26 cellular contexts compared by ENCODE assay signal in the genomic region with DNA sequence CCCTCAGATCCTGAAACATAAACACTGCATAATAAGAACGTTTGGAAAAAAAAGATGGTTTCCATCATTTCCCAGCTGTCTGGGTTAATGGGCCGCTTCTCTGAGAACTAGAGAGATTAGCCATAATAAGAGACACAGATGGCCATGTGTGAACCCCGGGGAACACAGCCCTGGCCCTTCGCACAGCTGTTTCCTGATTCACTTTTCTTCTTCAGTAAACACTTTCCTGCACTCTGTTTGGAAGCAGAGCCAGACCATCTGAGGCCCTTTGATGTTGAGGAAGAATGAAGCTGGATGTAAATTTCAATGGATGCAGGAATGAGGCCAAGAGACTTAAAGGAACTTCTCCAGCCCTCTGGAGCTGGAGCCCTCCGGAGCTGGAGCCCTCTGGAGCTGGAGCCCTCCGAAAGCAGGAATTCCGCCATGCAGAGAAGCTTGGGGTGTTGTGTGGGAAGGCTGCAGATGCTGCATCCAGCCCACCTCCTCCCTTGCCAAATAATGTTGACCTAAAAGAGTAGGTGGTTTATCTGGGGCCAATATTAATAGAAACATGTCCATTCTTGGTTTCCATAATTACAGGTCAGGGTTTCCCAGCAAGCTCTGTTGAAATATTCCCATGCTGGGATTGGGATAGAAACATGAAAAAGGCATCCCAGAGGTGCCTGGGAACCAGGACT.
A peak's percentile ranks its signal among the peaks of the same experiment; 100 is the strongest.
DNase-seq lines count a peak whose midpoint lies in the region; ATAC-seq and TF ChIP-seq lines count a peak whose summit lies in the region.
"Had no signal": no experiment of that assay in that cellular context is flagged by ENCODE, and none has a peak within 500 bp of the region (broad histone marks: within the 10 kb centered on the region; RNA-seq: fewer than 3 reads in every experiment).

No MANE protein-coding gene starts in this region.

- H3K27ac ChIP-seq in hepatocyte = peak overlapping the region; percentile 47
- no peak overlapping the region for H3K27ac ChIP-seq in naive thymus-derived CD4-positive, alpha-beta T cell (ENCODE audit: low read depth, low read length)
- H3K27ac ChIP-seq: lower lobe of right lung, Peyer's patch had no signal

- no peak overlapping the region for H3K4me2 ChIP-seq in hepatocyte

- 47% methylated on average over 7 of the region's 7 CpGs for WGBS in hepatocyte (ENCODE audit: low lambda C conversion rate, missing lambda C conversion rate)

- peak; percentile 25; the same call in 1 of the 3 replicates for ATAC-seq in SK-N-SH treated with all-trans-retinoic acid at 6 μM for 48 hours
- no peak for ATAC-seq in naive thymus-derived CD4-positive, alpha-beta T cell
- ATAC-seq: activated CD8-positive, alpha-beta T cell treated with anti-CD3 and anti-CD28 coated beads, Interleukin-2, amount 10 ng/mL, durations not matched to agents 7 days and 5 days; activated T-cell treated with anti-CD3 and anti-CD28 coated beads, Interleukin-2, amount 50 U/mL, for 4 hours; stimulated activated naive CD8-positive, alpha-beta T cell treated with anti-CD3 and anti-CD28 coated beads, Interleukin-15, amount 100 ng/mL, for 72 hours had no signal

- H3K4me1 Mint-ChIP-seq in naive thymus-derived CD4-positive, alpha-beta T cell = no peaks in the 10 kb centered on the region
- H3K4me1 Mint-ChIP-seq: central memory CD8-positive, alpha-beta T cell; naive B cell; stimulated activated naive CD8-positive, alpha-beta T cell treated with anti-CD3 and anti-CD28 coated beads, Interleukin-15, amount 100 ng/mL, for 72 hours had no signal

- intact Hi-C loops in naive thymus-derived CD4-positive, alpha-beta T cell (cut with micrococcal nuclease) = no loop called here

- DNase-seq in ELF-1 (ENCODE audit: low read depth, low spot score) (peak; percentile 53), hepatocyte (ENCODE audit: low spot score) (no peak), retina (peak; percentile 62), cerebellar nuclear complex (lab: John Stamatoyannopoulos, UW) (no peak), EL (no peak)
- DNase-seq in naive thymus-derived CD4-positive, alpha-beta T cell = no peak
- DNase-seq: activated CD4-positive, CD25-positive, alpha-beta regulatory T cell; activated CD8-positive, alpha-beta T cell treated with anti-CD3 and anti-CD28 coated beads, Interleukin-2, amount 10 ng/mL, durations not matched to agents 7 days and 5 days; activated naive CD4-positive, alpha-beta T cell treated with anti-CD3 and anti-CD28 coated beads, Interleukin-2, amount 50 U/mL, for 16 hours; activated T-cell treated with anti-CD3 and anti-CD28 coated beads, Interleukin-2, amount 50 U/mL, for 4 hours; aorta; DND-41; effector CD8-positive, alpha-beta T cell; head of caudate nucleus; KBM-7; lower lobe of right lung; naive B cell; NCI-H1694; Peyer's patch; posterior cingulate gyrus; stimulated activated CD4-positive, alpha-beta T cell treated with anti-CD3 and anti-CD28 coated beads, Interleukin-4, amount 100 ng/mL, for 4 hours; stimulated activated naive CD8-positive, alpha-beta T cell treated with anti-CD3 and anti-CD28 coated beads, Interleukin-15, amount 100 ng/mL, for 72 hours; T-helper 9 cell; transverse colon had no signal

- H3K27ac Mint-ChIP-seq in naive thymus-derived CD4-positive, alpha-beta T cell = no peak overlapping the region
- H3K27ac Mint-ChIP-seq: activated CD8-positive, alpha-beta T cell treated with anti-CD3 and anti-CD28 coated beads, Interleukin-2, amount 10 ng/mL, durations not matched to agents 7 days and 5 days; naive B cell; stimulated activated naive CD8-positive, alpha-beta T cell treated with anti-CD3 and anti-CD28 coated beads, Interleukin-15, amount 100 ng/mL, for 72 hours had no signal

- POLR2A ChIA-PET in naive thymus-derived CD4-positive, alpha-beta T cell (lab: Charles Lee) = no interaction called here

- H3K79me2 ChIP-seq in hepatocyte = no peaks in the 10 kb centered on the region

- peaks cover 14% of the 10 kb centered on the region for H3K4me1 ChIP-seq in hepatocyte (ENCODE audit: insufficient read depth)
- H3K4me1 ChIP-seq in naive thymus-derived CD4-positive, alpha-beta T cell (ENCODE audit: control insufficient read depth in 2 of 2, insufficient read depth in 2 of 2, low read length in 2 of 2) = no peaks in the 10 kb centered on the region
- H3K4me1 ChIP-seq: Peyer's patch had no signal

- H3K36me3 Mint-ChIP-seq in naive thymus-derived CD4-positive, alpha-beta T cell = peaks cover 0 to 3% (median 0%) of the 10 kb centered on the region in 5 donors
- H3K36me3 Mint-ChIP-seq: naive B cell had no signal

- H3K27me3 Mint-ChIP-seq in naive thymus-derived CD4-positive, alpha-beta T cell = peaks cover 0 to 22% (median 12%) of the 10 kb centered on the region in 5 donors

- no peaks in the 10 kb centered on the region for H3K9me3 ChIP-seq in hepatocyte (ENCODE audit: low read depth)
- H3K9me3 ChIP-seq in naive thymus-derived CD4-positive, alpha-beta T cell (ENCODE audit: control insufficient read depth in 2 of 3, low read length in 3 of 3) = no peaks in the 10 kb centered on the region
- H3K9me3 ChIP-seq: lower lobe of right lung, Peyer's patch, transverse colon had no signal

- H3K36me3 ChIP-seq in hepatocyte (replicated peaks; ENCODE audit: insufficient read depth, low read depth) = no peaks in the 10 kb centered on the region
- H3K36me3 ChIP-seq in naive thymus-derived CD4-positive, alpha-beta T cell (ENCODE audit: control insufficient read depth in 2 of 3, insufficient read depth in 3 of 3, low read length in 3 of 3) = no peaks in the 10 kb centered on the region
- H3K36me3 ChIP-seq: lower lobe of right lung, Peyer's patch, transverse colon had no signal

- no peak overlapping the region for H3K4me3 Mint-ChIP-seq in naive thymus-derived CD4-positive, alpha-beta T cell
- H3K4me3 Mint-ChIP-seq: activated CD8-positive, alpha-beta T cell treated with anti-CD3 and anti-CD28 coated beads, Interleukin-2, amount 10 ng/mL, durations not matched to agents 7 days and 5 days; activated T-cell treated with anti-CD3 and anti-CD28 coated beads, Interleukin-2, amount 50 U/mL, for 4 hours; central memory CD8-positive, alpha-beta T cell; naive B cell; stimulated activated naive CD8-positive, alpha-beta T cell treated with anti-CD3 and anti-CD28 coated beads, Interleukin-15, amount 100 ng/mL, for 72 hours had no signal

- H4K20me1 ChIP-seq in hepatocyte (ENCODE audit: insufficient read depth, poor library complexity, severe bottlenecking) = no peaks in the 10 kb centered on the region

- peaks cover 0 to 11% (median 0%) of the 10 kb centered on the region in 11 donors for H3K9me3 Mint-ChIP-seq in naive thymus-derived CD4-positive, alpha-beta T cell
- H3K9me3 Mint-ChIP-seq: activated T-cell treated with anti-CD3 and anti-CD28 coated beads, Interleukin-2, amount 50 U/mL, for 4 hours; central memory CD8-positive, alpha-beta T cell; stimulated activated naive CD8-positive, alpha-beta T cell treated with anti-CD3 and anti-CD28 coated beads, Interleukin-15, amount 100 ng/mL, for 72 hours had no signal

- H3K4me3 ChIP-seq in hepatocyte = no peak overlapping the region
- H3K4me3 ChIP-seq in naive thymus-derived CD4-positive, alpha-beta T cell (ENCODE audit: low read length) = no peak overlapping the region
- H3K4me3 ChIP-seq: lower lobe of right lung, Peyer's patch, transverse colon had no signal

- no peak overlapping the region for H2AFZ ChIP-seq in hepatocyte

- no peak for TF ChIP-seq CTCF in hepatocyte (IDR thresholded peaks at IDR 0.05; ENCODE audit: poor library complexity)

- CTCF ChIA-PET in naive thymus-derived CD4-positive, alpha-beta T cell (lab: Charles Lee) = no interaction called here

- H3K27me3 ChIP-seq in hepatocyte = no peaks in the 10 kb centered on the region
- H3K27me3 ChIP-seq in naive thymus-derived CD4-positive, alpha-beta T cell (ENCODE audit: control insufficient read depth in 2 of 2, insufficient read depth in 2 of 2, low read length in 2 of 2) = no peaks in the 10 kb centered on the region
- H3K27me3 ChIP-seq: Peyer's patch, transverse colon had no signal

- no peaks in the 10 kb centered on the region for H3K9me2 ChIP-seq in hepatocyte (replicated peaks; ENCODE audit: insufficient read depth)

TF ChIP-seq in SK-N-SH treated with all-trans-retinoic acid at 6 μM for 48 hours, 23 proteins besides CTCF, POLR2A, EP300 and RAD21 (continues in another document):
- TF ChIP-seq PATZ1 (CRISPR knock-in tag; IDR thresholded peaks at IDR 0.05; ENCODE audit: borderline replicate concordance) = no peak
- TF ChIP-seq PPARA (CRISPR knock-in tag; IDR thresholded peaks at IDR 0.05; ENCODE audit: borderline replicate concordance) = peak; percentile 59; the same call in 1 of the 2 replicates

Comparison
In these comparisons a context has a peak if more than half of its experiments do, and no peak if none do; other contexts are left out.
1. DNase-seq: peak in ELF-1 (single experiment) and retina (single experiment); none in hepatocyte (single experiment), naive thymus-derived CD4-positive, alpha-beta T cell (0 of 9), cerebellar nuclear complex (0 of 2) and EL (single experiment).